Comparison of ENCODE assay signal across 9 cellular contexts in the genomic region with DNA sequence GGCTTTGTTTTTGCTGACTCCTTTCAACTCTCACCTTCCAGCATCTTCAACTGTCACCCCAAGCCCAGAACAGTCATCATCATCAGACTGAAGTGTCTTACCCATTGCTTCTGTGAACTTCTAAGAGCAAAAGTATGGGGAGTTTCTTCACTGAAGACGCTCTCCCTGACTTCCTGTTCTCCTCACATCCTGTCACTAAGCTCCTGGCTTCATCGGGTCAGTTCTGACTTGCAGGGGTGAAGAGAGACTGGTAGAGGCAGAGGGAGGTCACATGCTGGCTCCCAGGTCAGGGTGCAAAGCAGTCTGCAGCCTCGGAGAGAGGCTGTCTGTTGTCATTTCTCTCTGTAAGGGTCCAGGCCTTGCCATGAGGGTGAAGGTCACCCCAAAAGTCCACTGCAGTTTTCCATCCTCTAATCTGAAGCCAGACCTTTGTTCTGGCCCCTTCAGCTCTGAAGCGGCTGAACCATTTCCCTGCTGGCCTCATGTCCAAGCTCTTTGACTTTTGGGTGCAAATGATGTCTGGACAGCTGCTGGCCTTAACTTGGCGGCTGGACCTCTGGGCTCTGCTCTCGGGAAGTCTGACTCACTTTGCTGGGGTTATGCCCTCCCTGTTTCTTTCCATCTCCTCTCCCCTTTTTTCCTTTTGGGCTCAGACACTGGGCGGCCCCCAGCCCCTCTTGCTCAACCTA.
DNase-seq lines count a peak whose midpoint lies in the region; ATAC-seq and TF ChIP-seq lines count a peak whose summit lies in the region.
"Had no signal": no experiment of that assay in that cellular context is flagged by ENCODE, and none has a peak within 500 bp of the region (broad histone marks: within the 10 kb centered on the region; RNA-seq: fewer than 3 reads in every experiment).

No MANE protein-coding gene starts in this region.

- H3K36me3 ChIP-seq in left lung, result no peaks in the 10 kb centered on the region

- peak overlapping the region; percentile 33 to 78 for H3K27ac ChIP-seq in left lung

- DNase-seq in activated naive CD4-positive, alpha-beta T cell treated with anti-CD3 and anti-CD28 coated beads, Interleukin-2, amount 10 ng/mL, durations not matched to agents 7 days and 5 days, result peak; percentile 24
- no peak for DNase-seq in activated naive CD4-positive, alpha-beta T cell (lab: John Stamatoyannopoulos, UW)
- no peak for DNase-seq in activated T-helper 2 cell treated with anti-CD3 and anti-CD28 coated beads, Interferon-gamma antibody, Interleukin-2, Interleukin-4, amounts not matched to agents 10 μg/mL and 5 μg/mL and 100 μg/mL, durations not matched to agents 14 hours and 24 hours and 36 hours (ENCODE audit: low spot score)
- DNase-seq in left lung (peak in 1 of 2 donors; percentile 58), type B pancreatic cell (ENCODE audit: extremely low spot score, unreplicated experiment) (no peak), GM20000 (ENCODE audit: low spot score) (no peak), SW480 (ENCODE audit: low spot score) (no peak), ecto neural progenitor cell (ENCODE audit: low spot score) (no peak)
- DNase-seq: NCI-H2029 had no signal

- CTCF ChIA-PET in activated naive CD4-positive, alpha-beta T cell treated with anti-CD3 and anti-CD28 coated beads, Interleukin-2, amount 10 ng/mL, durations not matched to agents 7 days and 5 days (lab: Charles Lee), result interaction anchor here (1.0 to 3.4 kb wide), 10 partner anchors 14 to 491 kb away, joined by 3 to 45 read pairs (median 10); no protein-coding TSS in a partner anchor

- H3K27me3 ChIP-seq in left lung, result no peaks in the 10 kb centered on the region

- H3K9me3 ChIP-seq in left lung, result no peaks in the 10 kb centered on the region

- H3K4me3 ChIP-seq in left lung, result no peak overlapping the region

- H3K27ac Mint-ChIP-seq in activated naive CD4-positive, alpha-beta T cell treated with anti-CD3 and anti-CD28 coated beads, Interleukin-2, amount 10 ng/mL, durations not matched to agents 7 days and 5 days, result peak overlapping the region; percentile 10
- peak overlapping the region; percentile 76 for H3K27ac Mint-ChIP-seq in activated T-helper 2 cell treated with anti-CD3 and anti-CD28 coated beads, Interferon-gamma antibody, Interleukin-2, Interleukin-4, amounts not matched to agents 10 μg/mL and 5 μg/mL and 100 μg/mL, durations not matched to agents 14 hours and 24 hours and 36 hours
- H3K27ac Mint-ChIP-seq in type B pancreatic cell, result peak overlapping the region; percentile 18

- H3K4me1 ChIP-seq in left lung, result peaks cover 3 to 15% of the 10 kb centered on the region in 2 donors

- no peaks in the 10 kb centered on the region for H3K9me3 Mint-ChIP-seq in activated naive CD4-positive, alpha-beta T cell treated with anti-CD3 and anti-CD28 coated beads, Interleukin-2, amount 10 ng/mL, durations not matched to agents 7 days and 5 days
- H3K9me3 Mint-ChIP-seq in activated T-helper 2 cell treated with anti-CD3 and anti-CD28 coated beads, Interferon-gamma antibody, Interleukin-2, Interleukin-4, amounts not matched to agents 10 μg/mL and 5 μg/mL and 100 μg/mL, durations not matched to agents 14 hours and 24 hours and 36 hours, result no peaks in the 10 kb centered on the region
- H3K9me3 Mint-ChIP-seq in type B pancreatic cell, result no peaks in the 10 kb centered on the region

- H3K27me3 Mint-ChIP-seq in activated naive CD4-positive, alpha-beta T cell treated with anti-CD3 and anti-CD28 coated beads, Interleukin-2, amount 10 ng/mL, durations not matched to agents 7 days and 5 days, result peaks cover 24% of the 10 kb centered on the region
- H3K27me3 Mint-ChIP-seq in activated T-helper 2 cell treated with anti-CD3 and anti-CD28 coated beads, Interferon-gamma antibody, Interleukin-2, Interleukin-4, amounts not matched to agents 10 μg/mL and 5 μg/mL and 100 μg/mL, durations not matched to agents 14 hours and 24 hours and 36 hours (ENCODE audit: low read depth), result peaks cover 11% of the 10 kb centered on the region
- H3K27me3 Mint-ChIP-seq in type B pancreatic cell, result peaks cover 6% of the 10 kb centered on the region

- H3K4me1 Mint-ChIP-seq in activated naive CD4-positive, alpha-beta T cell treated with anti-CD3 and anti-CD28 coated beads, Interleukin-2, amount 10 ng/mL, durations not matched to agents 7 days and 5 days, result peaks cover 30% of the 10 kb centered on the region
- peaks cover 31% of the 10 kb centered on the region for H3K4me1 Mint-ChIP-seq in activated T-helper 2 cell treated with anti-CD3 and anti-CD28 coated beads, Interferon-gamma antibody, Interleukin-2, Interleukin-4, amounts not matched to agents 10 μg/mL and 5 μg/mL and 100 μg/mL, durations not matched to agents 14 hours and 24 hours and 36 hours (ENCODE audit: low read depth)
- H3K4me1 Mint-ChIP-seq in type B pancreatic cell (ENCODE audit: unreplicated experiment), result peaks cover 35% of the 10 kb centered on the region

- H3K36me3 Mint-ChIP-seq in activated naive CD4-positive, alpha-beta T cell treated with anti-CD3 and anti-CD28 coated beads, Interleukin-2, amount 10 ng/mL, durations not matched to agents 7 days and 5 days, result no peaks in the 10 kb centered on the region
- H3K36me3 Mint-ChIP-seq in activated T-helper 2 cell treated with anti-CD3 and anti-CD28 coated beads, Interferon-gamma antibody, Interleukin-2, Interleukin-4, amounts not matched to agents 10 μg/mL and 5 μg/mL and 100 μg/mL, durations not matched to agents 14 hours and 24 hours and 36 hours (ENCODE audit: low read depth), result no peaks in the 10 kb centered on the region
- H3K36me3 Mint-ChIP-seq in type B pancreatic cell, result no peaks in the 10 kb centered on the region

- TF ChIP-seq CTCF in left lung (IDR thresholded peaks at IDR 0.05), result no peak
- TF ChIP-seq CTCF in type B pancreatic cell (conservative IDR thresholded peaks at IDR 0.05), result no peak
- TF ChIP-seq CTCF in GM20000 (IDR thresholded peaks at IDR 0.05; ENCODE audit: extremely low read depth, missing control alignments), result no peak

- peak; percentile 42 for ATAC-seq in left lung

- intact Hi-C loops in activated T-helper 2 cell treated with anti-CD3 and anti-CD28 coated beads, Interferon-gamma antibody, Interleukin-2, Interleukin-4, amounts not matched to agents 10 μg/mL and 5 μg/mL and 100 μg/mL, durations not matched to agents 14 hours and 24 hours and 36 hours (cut with micrococcal nuclease), result loop anchor here (1.0 to 10.0 kb wide), 5 partner anchors 121 to 907 kb away; no protein-coding TSS in a partner anchor
- intact Hi-C loops in left lung (cut with DNase I), result loop anchor here in 1 of 2 donors (10.0 kb wide), 2 partner anchors 117 to 287 kb away; no protein-coding TSS in a partner anchor

- no peak overlapping the region for H3K4me3 Mint-ChIP-seq in activated naive CD4-positive, alpha-beta T cell treated with anti-CD3 and anti-CD28 coated beads, Interleukin-2, amount 10 ng/mL, durations not matched to agents 7 days and 5 days
- peak overlapping the region; percentile 31 for H3K4me3 Mint-ChIP-seq in activated T-helper 2 cell treated with anti-CD3 and anti-CD28 coated beads, Interferon-gamma antibody, Interleukin-2, Interleukin-4, amounts not matched to agents 10 μg/mL and 5 μg/mL and 100 μg/mL, durations not matched to agents 14 hours and 24 hours and 36 hours (ENCODE audit: low read depth)
- no peak overlapping the region for H3K4me3 Mint-ChIP-seq in type B pancreatic cell

Comparison
In these comparisons a context has a peak if more than half of its experiments do, and no peak if none do; other contexts are left out.
1. H3K27ac Mint-ChIP-seq: peak in every context shown above with its lines; median percentile 76 in activated T-helper 2 cell treated with anti-CD3 and anti-CD28 coated beads, Interferon-gamma antibody, Interleukin-2, Interleukin-4, amounts not matched to agents 10 μg/mL and 5 μg/mL and 100 μg/mL, durations not matched to agents 14 hours and 24 hours and 36 hours; 18 in type B pancreatic cell; 10 in activated naive CD4-positive, alpha-beta T cell treated with anti-CD3 and anti-CD28 coated beads, Interleukin-2, amount 10 ng/mL, durations not matched to agents 7 days and 5 days.